In genomic region chr4:33837043-33837442, GRCh38 we compare ENCODE assay signal across 1 cellular context.
TF ChIP-seq lines count a peak whose summit lies in the region.

No MANE protein-coding gene starts in this region.

TF ChIP-seq in HepG2, 621 proteins besides CTCF, POLR2A, EP300 and RAD21 (continued from another document):
- TF ChIP-seq, protein P1, sequence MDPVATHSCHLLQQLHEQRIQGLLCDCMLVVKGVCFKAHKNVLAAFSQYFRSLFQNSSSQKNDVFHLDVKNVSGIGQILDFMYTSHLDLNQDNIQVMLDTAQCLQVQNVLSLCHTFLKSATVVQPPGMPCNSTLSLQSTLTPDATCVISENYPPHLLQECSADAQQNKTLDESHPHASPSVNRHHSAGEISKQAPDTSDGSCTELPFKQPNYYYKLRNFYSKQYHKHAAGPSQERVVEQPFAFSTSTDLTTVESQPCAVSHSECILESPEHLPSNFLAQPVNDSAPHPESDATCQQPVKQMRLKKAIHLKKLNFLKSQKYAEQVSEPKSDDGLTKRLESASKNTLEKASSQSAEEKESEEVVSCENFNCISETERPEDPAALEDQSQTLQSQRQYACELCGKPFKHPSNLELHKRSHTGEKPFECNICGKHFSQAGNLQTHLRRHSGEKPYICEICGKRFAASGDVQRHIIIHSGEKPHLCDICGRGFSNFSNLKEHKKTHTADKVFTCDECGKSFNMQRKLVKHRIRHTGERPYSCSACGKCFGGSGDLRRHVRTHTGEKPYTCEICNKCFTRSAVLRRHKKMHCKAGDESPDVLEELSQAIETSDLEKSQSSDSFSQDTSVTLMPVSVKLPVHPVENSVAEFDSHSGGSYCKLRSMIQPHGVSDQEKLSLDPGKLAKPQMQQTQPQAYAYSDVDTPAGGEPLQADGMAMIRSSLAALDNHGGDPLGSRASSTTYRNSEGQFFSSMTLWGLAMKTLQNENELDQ (CRISPR knock-in tag; IDR thresholded peaks at IDR 0.05; ENCODE audit: borderline replicate concordance), result no peak
- no peak for TF ChIP-seq ELF1 (CRISPR knock-in tag; IDR thresholded peaks at IDR 0.05)
- TF ChIP-seq, protein P2, sequence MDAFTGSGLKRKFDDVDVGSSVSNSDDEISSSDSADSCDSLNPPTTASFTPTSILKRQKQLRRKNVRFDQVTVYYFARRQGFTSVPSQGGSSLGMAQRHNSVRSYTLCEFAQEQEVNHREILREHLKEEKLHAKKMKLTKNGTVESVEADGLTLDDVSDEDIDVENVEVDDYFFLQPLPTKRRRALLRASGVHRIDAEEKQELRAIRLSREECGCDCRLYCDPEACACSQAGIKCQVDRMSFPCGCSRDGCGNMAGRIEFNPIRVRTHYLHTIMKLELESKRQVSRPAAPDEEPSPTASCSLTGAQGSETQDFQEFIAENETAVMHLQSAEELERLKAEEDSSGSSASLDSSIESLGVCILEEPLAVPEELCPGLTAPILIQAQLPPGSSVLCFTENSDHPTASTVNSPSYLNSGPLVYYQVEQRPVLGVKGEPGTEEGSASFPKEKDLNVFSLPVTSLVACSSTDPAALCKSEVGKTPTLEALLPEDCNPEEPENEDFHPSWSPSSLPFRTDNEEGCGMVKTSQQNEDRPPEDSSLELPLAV (CRISPR knock-in tag; conservative IDR thresholded peaks at IDR 0.05; ENCODE audit: low read depth), result no peak
- no peak for TF ChIP-seq ZNF605 (CRISPR knock-in tag; IDR thresholded peaks at IDR 0.05)
- no peak for TF ChIP-seq DMTF1 (CRISPR knock-in tag; IDR thresholded peaks at IDR 0.05)
- TF ChIP-seq, protein P3, sequence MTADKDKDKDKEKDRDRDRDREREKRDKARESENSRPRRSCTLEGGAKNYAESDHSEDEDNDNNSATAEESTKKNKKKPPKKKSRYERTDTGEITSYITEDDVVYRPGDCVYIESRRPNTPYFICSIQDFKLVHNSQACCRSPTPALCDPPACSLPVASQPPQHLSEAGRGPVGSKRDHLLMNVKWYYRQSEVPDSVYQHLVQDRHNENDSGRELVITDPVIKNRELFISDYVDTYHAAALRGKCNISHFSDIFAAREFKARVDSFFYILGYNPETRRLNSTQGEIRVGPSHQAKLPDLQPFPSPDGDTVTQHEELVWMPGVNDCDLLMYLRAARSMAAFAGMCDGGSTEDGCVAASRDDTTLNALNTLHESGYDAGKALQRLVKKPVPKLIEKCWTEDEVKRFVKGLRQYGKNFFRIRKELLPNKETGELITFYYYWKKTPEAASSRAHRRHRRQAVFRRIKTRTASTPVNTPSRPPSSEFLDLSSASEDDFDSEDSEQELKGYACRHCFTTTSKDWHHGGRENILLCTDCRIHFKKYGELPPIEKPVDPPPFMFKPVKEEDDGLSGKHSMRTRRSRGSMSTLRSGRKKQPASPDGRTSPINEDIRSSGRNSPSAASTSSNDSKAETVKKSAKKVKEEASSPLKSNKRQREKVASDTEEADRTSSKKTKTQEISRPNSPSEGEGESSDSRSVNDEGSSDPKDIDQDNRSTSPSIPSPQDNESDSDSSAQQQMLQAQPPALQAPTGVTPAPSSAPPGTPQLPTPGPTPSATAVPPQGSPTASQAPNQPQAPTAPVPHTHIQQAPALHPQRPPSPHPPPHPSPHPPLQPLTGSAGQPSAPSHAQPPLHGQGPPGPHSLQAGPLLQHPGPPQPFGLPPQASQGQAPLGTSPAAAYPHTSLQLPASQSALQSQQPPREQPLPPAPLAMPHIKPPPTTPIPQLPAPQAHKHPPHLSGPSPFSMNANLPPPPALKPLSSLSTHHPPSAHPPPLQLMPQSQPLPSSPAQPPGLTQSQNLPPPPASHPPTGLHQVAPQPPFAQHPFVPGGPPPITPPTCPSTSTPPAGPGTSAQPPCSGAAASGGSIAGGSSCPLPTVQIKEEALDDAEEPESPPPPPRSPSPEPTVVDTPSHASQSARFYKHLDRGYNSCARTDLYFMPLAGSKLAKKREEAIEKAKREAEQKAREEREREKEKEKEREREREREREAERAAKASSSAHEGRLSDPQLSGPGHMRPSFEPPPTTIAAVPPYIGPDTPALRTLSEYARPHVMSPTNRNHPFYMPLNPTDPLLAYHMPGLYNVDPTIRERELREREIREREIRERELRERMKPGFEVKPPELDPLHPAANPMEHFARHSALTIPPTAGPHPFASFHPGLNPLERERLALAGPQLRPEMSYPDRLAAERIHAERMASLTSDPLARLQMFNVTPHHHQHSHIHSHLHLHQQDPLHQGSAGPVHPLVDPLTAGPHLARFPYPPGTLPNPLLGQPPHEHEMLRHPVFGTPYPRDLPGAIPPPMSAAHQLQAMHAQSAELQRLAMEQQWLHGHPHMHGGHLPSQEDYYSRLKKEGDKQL (CRISPR knock-in tag; IDR thresholded peaks at IDR 0.05; ENCODE audit: low read depth), result no peak
- TF ChIP-seq ZNF619 (CRISPR knock-in tag; IDR thresholded peaks at IDR 0.05), result no peak
- TF ChIP-seq ZNF484 (CRISPR knock-in tag; IDR thresholded peaks at IDR 0.05; ENCODE audit: borderline replicate concordance, low read depth), result no peak
- TF ChIP-seq BRF2 (CRISPR knock-in tag; IDR thresholded peaks at IDR 0.05), result no peak
- TF ChIP-seq SNRNP70 (IDR thresholded peaks at IDR 0.05; ENCODE audit: low read depth, low read length), result no peak
- TF ChIP-seq SP4 (CRISPR knock-in tag; IDR thresholded peaks at IDR 0.05), result no peak
- TF ChIP-seq ZNF550 (CRISPR knock-in tag; IDR thresholded peaks at IDR 0.05; ENCODE audit: borderline replicate concordance), result no peak
- TF ChIP-seq KDM3A (CRISPR knock-in tag; IDR thresholded peaks at IDR 0.05; ENCODE audit: low read depth), result no peak
- TF ChIP-seq PHF20 (CRISPR knock-in tag; IDR thresholded peaks at IDR 0.05), result no peak
